2 cellular contexts compared by ENCODE assay signal in the genomic region with DNA sequence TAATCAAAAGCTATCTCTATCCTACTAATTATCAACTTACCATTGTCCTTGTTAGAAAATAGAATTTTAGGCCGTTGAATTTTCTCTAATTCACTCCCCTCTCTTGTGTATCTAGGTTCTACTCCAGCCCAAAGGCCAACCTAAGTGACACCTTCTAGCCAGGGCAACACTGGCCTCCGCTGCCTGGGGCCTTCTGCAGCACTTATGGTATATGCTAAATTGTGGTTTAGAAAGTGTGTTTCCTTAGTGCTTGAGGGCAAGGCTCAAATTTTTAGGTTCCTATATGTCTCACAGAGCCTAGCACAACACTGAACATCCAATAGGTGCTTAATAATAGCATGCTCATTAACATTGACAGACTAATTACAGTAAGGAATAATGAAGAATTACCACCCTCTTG.
A peak's percentile ranks its signal among the peaks of the same experiment; 100 is the strongest.
DNase-seq lines count a peak whose midpoint lies in the region; ATAC-seq and TF ChIP-seq lines count a peak whose summit lies in the region.
"Not testable (repeated sequence)": the region's sequence is repeated elsewhere in the genome, so short reads cannot be mapped to it uniquely, and the experiment has no call there.

No MANE protein-coding gene starts in this region.

- H3K4me3 Mint-ChIP-seq in natural killer cell; natural killer cell treated with Interleukin-12 subunit alpha and Interleukin-12 subunit beta and Interleukin-15 and Interleukin-18, amount 100 ng/mL, for 72 hours: not testable (repeated sequence)

- TF ChIP-seq CTCF in natural killer cell (IDR thresholded peaks at IDR 0.05) = not testable (repeated sequence)

- not testable (repeated sequence) for H3K36me3 Mint-ChIP-seq in natural killer cell; natural killer cell treated with Interleukin-12 subunit alpha and Interleukin-12 subunit beta and Interleukin-15 and Interleukin-18, amount 100 ng/mL, for 72 hours

- not testable (repeated sequence) for H3K27me3 Mint-ChIP-seq in natural killer cell (ENCODE audit: low read depth in 2 of 2); natural killer cell treated with Interleukin-12 subunit alpha and Interleukin-12 subunit beta and Interleukin-15 and Interleukin-18, amount 100 ng/mL, for 72 hours

- ATAC-seq in natural killer cell = peak; percentile 31 to 90 (median 61)
- peak; percentile 67 to 69 for ATAC-seq in natural killer cell treated with Interleukin-12 subunit alpha and Interleukin-12 subunit beta and Interleukin-15 and Interleukin-18, amount 100 ng/mL, for 72 hours

- DNase-seq in natural killer cell; natural killer cell treated with Interleukin-12 subunit alpha and Interleukin-12 subunit beta and Interleukin-15 and Interleukin-18, amount 100 ng/mL, for 72 hours (ENCODE audit: low spot score): not testable (repeated sequence)

- H3K27ac Mint-ChIP-seq in natural killer cell; natural killer cell treated with Interleukin-12 subunit alpha and Interleukin-12 subunit beta and Interleukin-15 and Interleukin-18, amount 100 ng/mL, for 72 hours: not testable (repeated sequence)

- not testable (repeated sequence) for H3K9me3 Mint-ChIP-seq in natural killer cell; natural killer cell treated with Interleukin-12 subunit alpha and Interleukin-12 subunit beta and Interleukin-15 and Interleukin-18, amount 100 ng/mL, for 72 hours

- H3K4me1 Mint-ChIP-seq in natural killer cell; natural killer cell treated with Interleukin-12 subunit alpha and Interleukin-12 subunit beta and Interleukin-15 and Interleukin-18, amount 100 ng/mL, for 72 hours (ENCODE audit: low read depth in 2 of 2): not testable (repeated sequence)

- intact Hi-C loops in natural killer cell (cut with micrococcal nuclease) = not testable (repeated sequence)
